Comparison of ENCODE assay signal across 26 cellular contexts in genomic region chr1:168375901-168376300, GRCh38.
"Had no signal": no experiment of that assay in that cellular context is flagged by ENCODE, and none has a peak within 500 bp of the region (broad histone marks: within the 10 kb centered on the region; RNA-seq: fewer than 3 reads in every experiment).

No MANE protein-coding gene starts in this region.

- ATAC-seq: effector memory CD8-positive, alpha-beta T cell; esophagus mucosa; foreskin keratinocyte; gastroesophageal sphincter; heart left ventricle; left colon; left lobe of liver; left ventricle myocardium superior; lower lobe of right lung; mucosa of descending colon had no signal

- H3K4me2 ChIP-seq: hepatocyte had no signal

- H3K9me3 ChIP-seq: colonic mucosa, lower lobe of right lung, mucosa of descending colon had no signal

- H3K79me2 ChIP-seq: hepatocyte had no signal

- H3K27me3 ChIP-seq: colonic mucosa, gastroesophageal sphincter, heart left ventricle, hepatocyte had no signal

- H3K27ac ChIP-seq: colonic mucosa, epithelial cell of prostate, foreskin keratinocyte, gastroesophageal sphincter, heart left ventricle, hepatocyte, lower lobe of right lung had no signal

- FAIRE-seq: endometrium, frontal cortex, kidney had no signal

- DNase-seq: colonic mucosa; cortex of kidney; effector CD8-positive, alpha-beta T cell; effector memory CD8-positive, alpha-beta T cell; endodermal cell; erythroblast; foreskin keratinocyte; heart left ventricle; hypothalamus; immature natural killer cell; islet precursor cell; kidney; kidney glomerular epithelial cell; left colon; left ventricle myocardium superior; lower lobe of right lung; mesenchymal stem cell; mucosa of descending colon; naive B cell had no signal

- H2AFZ ChIP-seq: hepatocyte had no signal

- H3K4me3 ChIP-seq: colonic mucosa, gastroesophageal sphincter, heart left ventricle, hepatocyte, lower lobe of right lung, mucosa of descending colon had no signal

- H3K36me3 ChIP-seq: colonic mucosa, gastroesophageal sphincter, heart left ventricle, lower lobe of right lung had no signal

- H3K4me1 ChIP-seq: colonic mucosa, foreskin keratinocyte, gastroesophageal sphincter, lower lobe of right lung had no signal
